14 cellular contexts compared by ENCODE assay signal in the genomic region with DNA sequence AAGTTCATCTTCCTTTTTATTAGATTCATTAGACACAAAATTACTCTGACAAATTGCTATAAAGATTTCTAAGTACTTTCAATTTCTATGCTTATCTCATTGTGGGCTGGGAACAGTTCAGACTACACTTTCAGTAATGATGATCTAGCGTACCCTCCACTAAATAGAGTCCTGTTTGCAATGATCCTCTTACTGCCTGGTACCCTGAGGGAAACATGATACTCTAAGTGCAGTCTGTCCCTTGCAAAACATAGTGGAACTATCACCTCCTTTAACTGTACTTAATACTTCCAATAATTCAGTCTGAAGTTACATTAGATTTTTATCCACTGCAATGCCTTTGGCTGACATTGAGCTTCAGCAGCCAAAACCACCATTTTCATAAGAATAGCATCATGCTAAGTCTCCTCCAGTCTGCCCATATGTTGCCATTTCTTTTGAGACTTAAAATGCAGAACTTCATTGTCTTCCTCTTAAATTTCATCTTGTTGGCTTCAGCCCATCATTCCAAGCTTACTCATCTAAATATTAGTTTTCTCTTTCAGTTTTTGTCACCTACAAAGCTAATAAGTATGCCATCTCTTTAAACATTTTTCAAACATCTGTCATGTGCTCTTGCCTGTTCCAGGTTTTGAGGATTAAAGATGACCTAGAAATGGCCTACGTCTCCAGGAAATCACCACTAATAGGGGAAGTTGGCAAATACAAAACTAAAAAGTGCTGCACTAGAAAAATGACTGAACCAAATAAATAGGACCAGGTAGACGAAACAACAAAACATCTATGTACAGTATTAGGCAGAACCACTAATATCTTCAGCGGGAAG. TPM values are rescaled to one million over a fixed set of nuclear protein-coding genes. Genes with fewer than 3 reads are reported as not detected.
DNase-seq lines count a peak whose midpoint lies in the region; ATAC-seq, FAIRE-seq and TF ChIP-seq lines count a peak whose summit lies in the region.
"Had no signal": no experiment of that assay in that cellular context is flagged by ENCODE, and none has a peak within 500 bp of the region (broad histone marks: within the 10 kb centered on the region; RNA-seq: fewer than 3 reads in every experiment).

No MANE protein-coding gene starts in this region.

- H3K36me3 Mint-ChIP-seq in activated CD8-positive, alpha-beta T cell treated with anti-CD3 and anti-CD28 coated beads for 36 hours (ENCODE audit: low read depth): no peaks in the 10 kb centered on the region
- H3K36me3 Mint-ChIP-seq in activated CD8-positive, alpha-beta T cell treated with anti-CD3 and anti-CD28 coated beads, Interleukin-2, amount 10 ng/mL, durations not matched to agents 7 days and 5 days (ENCODE audit: low read depth): no peaks in the 10 kb centered on the region
- no peaks in the 10 kb centered on the region for H3K36me3 Mint-ChIP-seq in neural progenitor cell

- no peak overlapping the region for H3K4me3 ChIP-seq in neural progenitor cell
- H3K4me3 ChIP-seq: adrenal gland, MG63, vagina had no signal

- H2AFZ ChIP-seq in neural progenitor cell (replicated peaks): no peak overlapping the region

- POLR2A ChIA-PET in activated CD8-positive, alpha-beta T cell treated with anti-CD3 and anti-CD28 coated beads for 36 hours (lab: Charles Lee): no interaction called here
- POLR2A ChIA-PET in activated CD8-positive, alpha-beta T cell treated with anti-CD3 and anti-CD28 coated beads, Interleukin-2, amount 10 ng/mL, durations not matched to agents 7 days and 5 days (lab: Charles Lee): no interaction called here

- intact Hi-C loops in activated CD8-positive, alpha-beta T cell treated with anti-CD3 and anti-CD28 coated beads for 36 hours (cut with micrococcal nuclease): no loop called here

- no peak overlapping the region for H3K27ac Mint-ChIP-seq in activated CD8-positive, alpha-beta T cell treated with anti-CD3 and anti-CD28 coated beads for 36 hours
- H3K27ac Mint-ChIP-seq in activated CD8-positive, alpha-beta T cell treated with anti-CD3 and anti-CD28 coated beads, Interleukin-2, amount 10 ng/mL, durations not matched to agents 7 days and 5 days: no peak overlapping the region
- H3K27ac Mint-ChIP-seq in neural progenitor cell: no peak overlapping the region

- H4K20me1 ChIP-seq in neural progenitor cell (ENCODE audit: low read depth): peaks cover 15% of the 10 kb centered on the region

- H3K36me3 ChIP-seq in neural progenitor cell: no peaks in the 10 kb centered on the region
- H3K36me3 ChIP-seq: adrenal gland, MG63, vagina had no signal

- no peak for TF ChIP-seq CTCF in activated CD8-positive, alpha-beta T cell treated with anti-CD3 and anti-CD28 coated beads for 36 hours (IDR thresholded peaks at IDR 0.05)
- no peak for TF ChIP-seq CTCF in neural progenitor cell (IDR thresholded peaks at IDR 0.05)

- no peaks in the 10 kb centered on the region for H3K27me3 ChIP-seq in neural progenitor cell
- H3K27me3 ChIP-seq: adrenal gland, MG63, vagina had no signal

- no peaks in the 10 kb centered on the region for H3K9me3 ChIP-seq in neural progenitor cell (ENCODE audit: low read depth)
- H3K9me3 ChIP-seq: adrenal gland, MG63, vagina had no signal

- H3F3A ChIP-seq in neural progenitor cell (ENCODE audit: low read depth): no peaks in the 10 kb centered on the region

- FAIRE-seq in urothelium cell line (lab: Jason Lieb, UNC): peak; percentile 59
- FAIRE-seq: endometrium had no signal

- no peak overlapping the region for H3K4me2 ChIP-seq in neural progenitor cell

- peaks cover 13% of the 10 kb centered on the region for H3K79me2 ChIP-seq in neural progenitor cell (ENCODE audit: low read depth)

- no peaks in the 10 kb centered on the region for H3K9me3 Mint-ChIP-seq in activated CD8-positive, alpha-beta T cell treated with anti-CD3 and anti-CD28 coated beads for 36 hours
- no peaks in the 10 kb centered on the region for H3K9me3 Mint-ChIP-seq in activated CD8-positive, alpha-beta T cell treated with anti-CD3 and anti-CD28 coated beads, Interleukin-2, amount 10 ng/mL, durations not matched to agents 7 days and 5 days (ENCODE audit: insufficient read depth)
- H3K9me3 Mint-ChIP-seq in neural progenitor cell: no peaks in the 10 kb centered on the region

- DNase-seq in activated CD8-positive, alpha-beta T cell treated with anti-CD3 and anti-CD28 coated beads for 36 hours: no peak
- no peak for DNase-seq in activated CD8-positive, alpha-beta T cell treated with anti-CD3 and anti-CD28 coated beads, Interleukin-2, amount 10 ng/mL, durations not matched to agents 7 days and 5 days
- DNase-seq in NOMO-1 (lab: John Stamatoyannopoulos, UW; ENCODE audit: unreplicated experiment in 2 of 2) (peak; percentile 72 to 83), urothelium cell line (ENCODE audit: low spot score) (no peak), AG20443 (ENCODE audit: low spot score) (no peak), globus pallidus (ENCODE audit: low spot score) (no peak), neural progenitor cell (ENCODE audit: low spot score) (no peak)
- DNase-seq: activated CD4-positive, alpha-beta T cell treated with anti-CD3 and anti-CD28 coated beads for 48 hours; adrenal gland; MG63; occipital lobe had no signal

- H3K4me1 Mint-ChIP-seq in activated CD8-positive, alpha-beta T cell treated with anti-CD3 and anti-CD28 coated beads for 36 hours (ENCODE audit: low read depth): peaks cover 7% of the 10 kb centered on the region
- peaks cover 13% of the 10 kb centered on the region for H3K4me1 Mint-ChIP-seq in activated CD8-positive, alpha-beta T cell treated with anti-CD3 and anti-CD28 coated beads, Interleukin-2, amount 10 ng/mL, durations not matched to agents 7 days and 5 days (ENCODE audit: low read depth)
- H3K4me1 Mint-ChIP-seq in neural progenitor cell: peaks cover 4% of the 10 kb centered on the region

- H3K4me3 Mint-ChIP-seq in activated CD8-positive, alpha-beta T cell treated with anti-CD3 and anti-CD28 coated beads for 36 hours: no peak overlapping the region
- no peak overlapping the region for H3K4me3 Mint-ChIP-seq in activated CD8-positive, alpha-beta T cell treated with anti-CD3 and anti-CD28 coated beads, Interleukin-2, amount 10 ng/mL, durations not matched to agents 7 days and 5 days
- no peak overlapping the region for H3K4me3 Mint-ChIP-seq in neural progenitor cell

- CTCF ChIA-PET in activated CD8-positive, alpha-beta T cell treated with anti-CD3 and anti-CD28 coated beads for 36 hours (lab: Charles Lee): interaction anchor here (2.0 kb wide), 1 partner anchor 291 kb away, joined by 4 read pairs; no protein-coding TSS in a partner anchor
- CTCF ChIA-PET in activated CD8-positive, alpha-beta T cell treated with anti-CD3 and anti-CD28 coated beads, Interleukin-2, amount 10 ng/mL, durations not matched to agents 7 days and 5 days (lab: Charles Lee): no interaction called here

- no peaks in the 10 kb centered on the region for H3K4me1 ChIP-seq in neural progenitor cell
- H3K4me1 ChIP-seq: adrenal gland, vagina had no signal

- H3K27me3 Mint-ChIP-seq in activated CD8-positive, alpha-beta T cell treated with anti-CD3 and anti-CD28 coated beads for 36 hours: no peaks in the 10 kb centered on the region
- no peaks in the 10 kb centered on the region for H3K27me3 Mint-ChIP-seq in activated CD8-positive, alpha-beta T cell treated with anti-CD3 and anti-CD28 coated beads, Interleukin-2, amount 10 ng/mL, durations not matched to agents 7 days and 5 days (ENCODE audit: low read depth)
- H3K27me3 Mint-ChIP-seq in neural progenitor cell (ENCODE audit: insufficient read depth, low read depth): no peaks in the 10 kb centered on the region

- peak; percentile 49 for ATAC-seq in activated CD8-positive, alpha-beta T cell treated with anti-CD3 and anti-CD28 coated beads for 36 hours
- no peak for ATAC-seq in activated CD8-positive, alpha-beta T cell treated with anti-CD3 and anti-CD28 coated beads, Interleukin-2, amount 10 ng/mL, durations not matched to agents 7 days and 5 days
- peak; percentile 50 for ATAC-seq in HG02852 (IDR thresholded peaks at IDR 0.05; ENCODE audit: unreplicated experiment)

- H3K9ac ChIP-seq in neural progenitor cell: no peak overlapping the region

- no peak overlapping the region for H3K27ac ChIP-seq in neural progenitor cell
- H3K27ac ChIP-seq: vagina had no signal

RNA-seq across cellular contexts. Expression of gene PAK1, which starts 55.5 kb away (rescaled TPM):
- 10 to 100 TPM; 43.8 to 49.9 TPM for total RNA-seq in activated CD8-positive, alpha-beta T cell treated with anti-CD3 and anti-CD28 coated beads for 36 hours
- total RNA-seq in activated CD8-positive, alpha-beta T cell treated with anti-CD3 and anti-CD28 coated beads, Interleukin-2, amount 10 ng/mL, durations not matched to agents 7 days and 5 days: 10 to 100 TPM; 85.7 to 91.5 TPM
- 44.8 and 52.1 TPM in 2 replicates for total RNA-seq in neural progenitor cell (ENCODE audit: low replicate concordance)

Comparison
In these comparisons a context has a peak if more than half of its experiments do, and no peak if none do; other contexts are left out.
1. DNase-seq: peak in NOMO-1 (2 of 2); none in activated CD8-positive, alpha-beta T cell treated with anti-CD3 and anti-CD28 coated beads for 36 hours (single experiment), activated CD8-positive, alpha-beta T cell treated with anti-CD3 and anti-CD28 coated beads, Interleukin-2, amount 10 ng/mL, durations not matched to agents 7 days and 5 days (single experiment), urothelium cell line (single experiment), AG20443 (single experiment), globus pallidus (single experiment) and neural progenitor cell (single experiment).